ENCODE assay signal across 10 cellular contexts in genomic region chr11:61602775-61603569, GRCh38. TPM values are rescaled to one million over a fixed set of nuclear protein-coding genes. Genes with fewer than 3 reads are reported as not detected.
DNase-seq lines count a peak whose midpoint lies in the region; ATAC-seq, FAIRE-seq and TF ChIP-seq lines count a peak whose summit lies in the region.
"Had no signal": no experiment of that assay in that cellular context is flagged by ENCODE, and none has a peak within 500 bp of the region (broad histone marks: within the 10 kb centered on the region; RNA-seq: fewer than 3 reads in every experiment).

No MANE protein-coding gene starts in this region.

- CTCF ChIA-PET in Caco-2 (lab: Charles Lee) (no interaction called here), HEK293T (lab: Yijun Ruan, JAX) (no interaction called here)

- no peak overlapping the region for H3K4me3 Mint-ChIP-seq in Caco-2 (ENCODE audit: unreplicated experiment)

- H3K27ac Mint-ChIP-seq in Caco-2 (ENCODE audit: unreplicated experiment) = no peak overlapping the region

- peak; percentile 46 for FAIRE-seq in D721Med (lab: Jason Lieb, UNC)
- FAIRE-seq: GM12891 had no signal

- H3K4me1 ChIP-seq in esophagus muscularis mucosa = peaks cover 3 to 37% (median 26%) of the 10 kb centered on the region in 4 donors
- H3K4me1 ChIP-seq in Caco-2 = peaks cover 34% of the 10 kb centered on the region

- POLR2A ChIA-PET in Caco-2 (lab: Charles Lee) = no interaction called here
- POLR2A ChIA-PET in HEK293T (lab: Yijun Ruan, JAX) = no interaction called here

- H3K4me3 ChIP-seq in esophagus muscularis mucosa (peak overlapping the region in 1 of 4 donors; percentile 18), Caco-2 (ENCODE audit: low read depth, low read length) (no peak overlapping the region)

- H3K9me3 Mint-ChIP-seq in Caco-2 (ENCODE audit: unreplicated experiment) = no peaks in the 10 kb centered on the region

- H3K4me1 Mint-ChIP-seq in Caco-2 (ENCODE audit: low read depth, unreplicated experiment) = peaks cover 16% of the 10 kb centered on the region

- DNase-seq in D721Med (ENCODE audit: insufficient read length, low spot score) (peak; percentile 90), NCI-H69 (lab: John Stamatoyannopoulos, UW) (peak; percentile 97), esophagus muscularis mucosa (ENCODE audit: extremely low spot score) (peak; percentile 94), posterior vena cava (ENCODE audit: low spot score) (peak; percentile 94), Caco-2 (no peak), medulla oblongata (ENCODE audit: extremely low spot score) (no peak), HEK293T (ENCODE audit: extremely low spot score) (no peak)
- DNase-seq: cortex of kidney had no signal

- H3K27me3 Mint-ChIP-seq in Caco-2 (ENCODE audit: insufficient read depth, unreplicated experiment) = no peaks in the 10 kb centered on the region

- ATAC-seq in GM21447 (IDR thresholded peaks at IDR 0.05; ENCODE audit: unreplicated experiment) = no peak

- no peaks in the 10 kb centered on the region for H3K36me3 Mint-ChIP-seq in Caco-2 (ENCODE audit: insufficient read depth, unreplicated experiment)

- peak overlapping the region; percentile 47 to 66 (median 60) for H3K27ac ChIP-seq in esophagus muscularis mucosa (replicated peaks in 1 of 4)

- H3K36me3 ChIP-seq in esophagus muscularis mucosa = no peaks in the 10 kb centered on the region
- H3K36me3 ChIP-seq in Caco-2 (ENCODE audit: control insufficient read depth, insufficient read depth, low read length) = no peaks in the 10 kb centered on the region; the same call in 1 of the 2 replicates

- H3K27me3 ChIP-seq in esophagus muscularis mucosa (peaks cover 0 to 69% (median 0%) of the 10 kb centered on the region in 4 donors), Caco-2 (replicated peaks; ENCODE audit: control insufficient read depth, insufficient read depth, low read length) (no peaks in the 10 kb centered on the region)

- WGBS in esophagus muscularis mucosa = 63% methylated on average over 11 of the region's 20 CpGs

- BruUV-seq in Caco-2 (replicated peaks; lab: Mats Ljungman, UMichigan) = no TSS peak

- no peak for TF ChIP-seq POLR2A in esophagus muscularis mucosa (IDR thresholded peaks at IDR 0.05; ENCODE audit: low read depth)

- no peak for TF ChIP-seq EP300 in esophagus muscularis mucosa (IDR thresholded peaks at IDR 0.05)

- no peak for TF ChIP-seq CTCF in D721Med (IDR thresholded peaks at IDR 0.05; ENCODE audit: insufficient read depth, missing control alignments)
- TF ChIP-seq CTCF in esophagus muscularis mucosa (IDR thresholded peaks at IDR 0.05) = no peak
- no peak for TF ChIP-seq CTCF in Caco-2 (IDR thresholded peaks at IDR 0.05; ENCODE audit: insufficient read depth in 1 of 2, low read depth in 1 of 2, low read length in 1 of 2, severe bottlenecking in 1 of 2, unreplicated experiment in 1 of 2)

- no peaks in the 10 kb centered on the region for H3K9me3 ChIP-seq in esophagus muscularis mucosa
- no peaks in the 10 kb centered on the region for H3K9me3 ChIP-seq in Caco-2

- intact Hi-C loops in esophagus muscularis mucosa (cut with DNase I) (no loop called here), posterior vena cava (cut with DNase I) (no loop called here), Caco-2 (cut with micrococcal nuclease; ENCODE audit: unreplicated experiment) (no loop called here)

TF ChIP-seq in HEK293T, 16 proteins besides CTCF, POLR2A, EP300 and RAD21:
- no peak for TF ChIP-seq FOXA1 (IDR thresholded peaks at IDR 0.05)
- TF ChIP-seq FOXK2 (IDR thresholded peaks at IDR 0.05) = no peak
TF ChIP-seq in HEK293T: peak in this region for 0.

RNA-seq across cellular contexts. Expression of gene SYT7, which starts 22.1 kb away (rescaled TPM):
- 1 to 10 TPM; 1.3 to 4.2 (median 1.8) TPM for total RNA-seq in esophagus muscularis mucosa
- under 1 TPM; 0.71 to 0.93 TPM for total RNA-seq in posterior vena cava
- total RNA-seq in Caco-2 (2022) = 32.8 and 33.5 TPM in 2 replicates

Comparison
In these comparisons a context has a peak if more than half of its experiments do, and no peak if none do; other contexts are left out.
1. DNase-seq: peak in D721Med (single experiment), NCI-H69 (single experiment), esophagus muscularis mucosa (single experiment) and posterior vena cava (single experiment); none in Caco-2 (0 of 2), medulla oblongata (single experiment) and HEK293T (single experiment).